Comparison of ENCODE assay signal across 9 cellular contexts in genomic region chr4:176150283-176150682, GRCh38. TPM values are rescaled to one million over a fixed set of nuclear protein-coding genes. Genes with fewer than 3 reads are reported as not detected.
A peak's percentile ranks its signal among the peaks of the same experiment; 100 is the strongest.
DNase-seq lines count a peak whose midpoint lies in the region; ATAC-seq, FAIRE-seq and TF ChIP-seq lines count a peak whose summit lies in the region.
"Had no signal": no experiment of that assay in that cellular context is flagged by ENCODE, and none has a peak within 500 bp of the region (broad histone marks: within the 10 kb centered on the region; RNA-seq: fewer than 3 reads in every experiment).

No MANE protein-coding gene starts in this region.

- no peaks in the 10 kb centered on the region for H3K27me3 ChIP-seq in GM06990 (replicated peaks; ENCODE audit: control insufficient read depth, insufficient read depth, low read length)

- no peak for FAIRE-seq in H54 (lab: Jason Lieb, UNC)

- no peak overlapping the region for H3K4me3 ChIP-seq in GM06990 (replicated peaks; ENCODE audit: low read depth, low read length)

- H3K4me3 Mint-ChIP-seq in brain (no peak overlapping the region), neural crest cell (no peak overlapping the region)
- no peak overlapping the region for H3K4me3 Mint-ChIP-seq in activated T-cell treated with anti-CD3 and anti-CD28 coated beads, Interleukin-2, amount 50 U/mL, for 24 hours
- H3K4me3 Mint-ChIP-seq: IgD-negative memory B cell had no signal

- no peaks in the 10 kb centered on the region for H3K36me3 ChIP-seq in GM06990 (ENCODE audit: control insufficient read depth, insufficient read depth, low read length)

- DNase-seq in GM06990 (ENCODE audit: extremely low read depth, insufficient read length) (no peak), HT-29 (ENCODE audit: low spot score) (peak; percentile 34), neural crest cell (ENCODE audit: low read depth, low spot score) (no peak), omental fat pad (ENCODE audit: low spot score) (no peak), activated gamma-delta T cell (lab: John Stamatoyannopoulos, UW) (no peak), H54 (ENCODE audit: insufficient read length, low spot score) (no peak)
- DNase-seq in activated T-cell treated with anti-CD3 and anti-CD28 coated beads, Interleukin-2, amount 50 U/mL, for 24 hours: no peak

- H3K36me3 Mint-ChIP-seq in brain (peaks cover 17% of the 10 kb centered on the region), neural crest cell (ENCODE audit: low read depth) (peaks cover 4% of the 10 kb centered on the region)
- H3K36me3 Mint-ChIP-seq in activated T-cell treated with anti-CD3 and anti-CD28 coated beads, Interleukin-2, amount 50 U/mL, for 24 hours (ENCODE audit: low read depth): no peaks in the 10 kb centered on the region
- H3K36me3 Mint-ChIP-seq: IgD-negative memory B cell had no signal

- TF ChIP-seq CTCF in GM06990 (IDR thresholded peaks at IDR 0.05; ENCODE audit: insufficient read depth, low read length, poor library complexity, severe bottlenecking): peak; percentile 27
- TF ChIP-seq CTCF in brain (conservative IDR thresholded peaks at IDR 0.05): peak; percentile 46 to 50
- TF ChIP-seq CTCF in neural crest cell (conservative IDR thresholded peaks at IDR 0.05): peak; percentile 56
- no peak for TF ChIP-seq CTCF in omental fat pad (IDR thresholded peaks at IDR 0.05)

- H3K4me1 Mint-ChIP-seq in brain (no peaks in the 10 kb centered on the region), neural crest cell (no peaks in the 10 kb centered on the region)
- H3K4me1 Mint-ChIP-seq in activated T-cell treated with anti-CD3 and anti-CD28 coated beads, Interleukin-2, amount 50 U/mL, for 24 hours (ENCODE audit: low read depth): no peaks in the 10 kb centered on the region
- H3K4me1 Mint-ChIP-seq: IgD-negative memory B cell had no signal

- H3K27ac Mint-ChIP-seq in brain (no peak overlapping the region), neural crest cell (ENCODE audit: unreplicated experiment) (no peak overlapping the region)
- no peak overlapping the region for H3K27ac Mint-ChIP-seq in activated T-cell treated with anti-CD3 and anti-CD28 coated beads, Interleukin-2, amount 50 U/mL, for 24 hours
- H3K27ac Mint-ChIP-seq: IgD-negative memory B cell had no signal

- no peak for ATAC-seq in omental fat pad (ENCODE audit: low FRiP score)

- no peak for TF ChIP-seq POLR2A in H54 (IDR thresholded peaks at IDR 0.05; ENCODE audit: low read depth, low read length)

- no peaks in the 10 kb centered on the region for H3K9me3 Mint-ChIP-seq in brain
- no peaks in the 10 kb centered on the region for H3K9me3 Mint-ChIP-seq in neural crest cell
- H3K9me3 Mint-ChIP-seq in activated T-cell treated with anti-CD3 and anti-CD28 coated beads, Interleukin-2, amount 50 U/mL, for 24 hours: no peaks in the 10 kb centered on the region
- H3K9me3 Mint-ChIP-seq: IgD-negative memory B cell had no signal

- H3K27me3 Mint-ChIP-seq in brain: no peaks in the 10 kb centered on the region
- no peaks in the 10 kb centered on the region for H3K27me3 Mint-ChIP-seq in neural crest cell (ENCODE audit: low read depth)
- no peaks in the 10 kb centered on the region for H3K27me3 Mint-ChIP-seq in activated T-cell treated with anti-CD3 and anti-CD28 coated beads, Interleukin-2, amount 50 U/mL, for 24 hours
- H3K27me3 Mint-ChIP-seq: IgD-negative memory B cell had no signal

RNA-seq across cellular contexts. Expression of gene SPATA4, which starts 45.1 kb away (rescaled TPM):
- not detected in 2 replicates for total RNA-seq in HT-29 (2014; rRNA removed; shearing (Covaris generic))
- polyA plus RNA-seq in brain (ENCODE audit: insufficient read depth, low read depth, low replicate concordance): 0.58 TPM
- total RNA-seq in neural crest cell (0.44 TPM in 1 of 2 replicates, not detected in the other), omental fat pad (not detected)
- polyA plus RNA-seq: IgD-negative memory B cell had no signal

Comparison
In these comparisons a context has a peak if more than half of its experiments do, and no peak if none do; other contexts are left out.
1. CTCF ChIP-seq: peak in GM06990 (single experiment), brain (2 of 2) and neural crest cell (single experiment); none in omental fat pad (0 of 3).